In the genomic region with DNA sequence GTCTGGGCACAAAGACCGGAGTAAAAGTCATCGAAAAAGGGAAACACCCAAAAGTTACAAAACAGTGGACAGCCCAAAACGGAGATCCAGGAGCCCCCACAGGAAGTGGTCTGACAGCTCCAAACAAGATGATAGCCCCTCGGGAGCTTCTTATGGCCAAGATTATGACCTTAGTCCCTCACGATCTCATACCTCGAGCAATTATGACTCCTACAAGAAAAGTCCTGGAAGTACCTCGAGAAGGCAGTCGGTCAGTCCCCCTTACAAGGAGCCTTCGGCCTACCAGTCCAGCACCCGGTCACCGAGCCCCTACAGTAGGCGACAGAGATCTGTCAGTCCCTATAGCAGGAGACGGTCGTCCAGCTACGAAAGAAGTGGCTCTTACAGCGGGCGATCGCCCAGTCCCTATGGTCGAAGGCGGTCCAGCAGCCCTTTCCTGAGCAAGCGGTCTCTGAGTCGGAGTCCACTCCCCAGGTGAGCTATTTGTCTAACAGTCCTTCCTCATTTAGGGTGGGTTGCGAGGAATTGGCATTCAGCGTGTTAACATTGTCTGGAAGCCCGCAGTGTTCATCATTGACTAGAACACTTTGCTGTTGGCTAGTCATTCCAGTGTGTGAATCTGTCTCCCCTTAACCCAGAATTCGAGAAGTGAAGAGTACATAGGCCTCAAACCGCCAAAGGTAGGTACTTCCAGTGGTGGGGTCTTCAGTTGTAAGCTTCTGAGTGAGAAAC, we compare ENCODE assay signal across 1 cellular context.
TF ChIP-seq lines count a peak whose summit lies in the region.

No MANE protein-coding gene starts in this region.

TF ChIP-seq in K562, 482 proteins besides CTCF, POLR2A, EP300 and RAD21 (continued from another document):
- TF ChIP-seq FOS (IDR thresholded peaks at IDR 0.05; ENCODE audit: extremely low read depth, insufficient read length) (no peak), LEF1 (IDR thresholded peaks at IDR 0.05) (no peak), ETV6 (IDR thresholded peaks at IDR 0.05; ENCODE audit: borderline replicate concordance in 1 of 2, low read depth in 2 of 2, low read length in 1 of 2) (0 out of 4 replicates have a peak, but pooled peaks of 1 of the 2 experiments have one; percentile 28), ETV6 (CRISPR knock-in tag; IDR thresholded peaks at IDR 0.05; ENCODE audit: borderline replicate concordance) (no peak), NFE2L1 (tag; IDR thresholded peaks at IDR 0.05; ENCODE audit: borderline replicate concordance, low read depth) (no peak), SIN3A (IDR thresholded peaks at IDR 0.05; ENCODE audit: borderline replicate concordance in 2 of 2, control insufficient read depth in 1 of 2, low read depth in 2 of 2, low read length in 2 of 2) (0 out of 4 replicates have a peak, but pooled peaks of 1 of the 2 experiments have one; percentile 43), ZNF445 (CRISPR knock-in tag; IDR thresholded peaks at IDR 0.05; ENCODE audit: low read depth) (no peak), NFE2 (IDR thresholded peaks at IDR 0.05; ENCODE audit: low read depth) (no peak), SRF (CRISPR knock-in tag; IDR thresholded peaks at IDR 0.05) (0 out of 4 replicates have a peak, but pooled peaks of 1 of the 2 experiments have one; percentile 12), HMG20B (CRISPR knock-in tag; IDR thresholded peaks at IDR 0.05) (no peak), ZNF274 (IDR thresholded peaks at IDR 0.05; ENCODE audit: borderline replicate concordance, low read depth, low read length) (no peak), ZBTB1 (CRISPR knock-in tag; IDR thresholded peaks at IDR 0.05; ENCODE audit: borderline replicate concordance, low read depth) (no peak), ESRRB (CRISPR knock-in tag; IDR thresholded peaks at IDR 0.05; ENCODE audit: borderline replicate concordance) (no peak), PTRF (tag; IDR thresholded peaks at IDR 0.05) (no peak), SPI1 (IDR thresholded peaks at IDR 0.05; ENCODE audit: borderline replicate concordance, low read depth, low read length) (0 out of 2 replicates have a peak, but pooled peaks have one; percentile 2), ZNF3 (CRISPR knock-in tag; IDR thresholded peaks at IDR 0.05) (no peak), ZSCAN29 (IDR thresholded peaks at IDR 0.05) (no peak), ZNF133 (CRISPR knock-in tag; IDR thresholded peaks at IDR 0.05) (no peak), ZFX (CRISPR knock-in tag; IDR thresholded peaks at IDR 0.05) (peak; percentile 42), ZSCAN32 (CRISPR knock-in tag; IDR thresholded peaks at IDR 0.05) (no peak), SLC30A9 (CRISPR knock-in tag; IDR thresholded peaks at IDR 0.05) (no peak), PRMT5 (CRISPR knock-in tag; IDR thresholded peaks at IDR 0.05) (0 out of 2 replicates have a peak, but pooled peaks have one; percentile 5), ZNF146 (CRISPR knock-in tag; IDR thresholded peaks at IDR 0.05; ENCODE audit: unreplicated experiment) (no peak), PHF8 (IDR thresholded peaks at IDR 0.05; ENCODE audit: borderline replicate concordance, low read length) (peak; percentile 28; the same call in 1 of the 2 replicates), CSDE1 (IDR thresholded peaks at IDR 0.05) (no peak), C11orf30 (IDR thresholded peaks at IDR 0.05; ENCODE audit: low read depth) (no peak), RBFOX2 (IDR thresholded peaks at IDR 0.05; ENCODE audit: low read depth, low read length) (0 out of 2 replicates have a peak, but pooled peaks have one; percentile 18)
- TF ChIP-seq, protein P1, sequence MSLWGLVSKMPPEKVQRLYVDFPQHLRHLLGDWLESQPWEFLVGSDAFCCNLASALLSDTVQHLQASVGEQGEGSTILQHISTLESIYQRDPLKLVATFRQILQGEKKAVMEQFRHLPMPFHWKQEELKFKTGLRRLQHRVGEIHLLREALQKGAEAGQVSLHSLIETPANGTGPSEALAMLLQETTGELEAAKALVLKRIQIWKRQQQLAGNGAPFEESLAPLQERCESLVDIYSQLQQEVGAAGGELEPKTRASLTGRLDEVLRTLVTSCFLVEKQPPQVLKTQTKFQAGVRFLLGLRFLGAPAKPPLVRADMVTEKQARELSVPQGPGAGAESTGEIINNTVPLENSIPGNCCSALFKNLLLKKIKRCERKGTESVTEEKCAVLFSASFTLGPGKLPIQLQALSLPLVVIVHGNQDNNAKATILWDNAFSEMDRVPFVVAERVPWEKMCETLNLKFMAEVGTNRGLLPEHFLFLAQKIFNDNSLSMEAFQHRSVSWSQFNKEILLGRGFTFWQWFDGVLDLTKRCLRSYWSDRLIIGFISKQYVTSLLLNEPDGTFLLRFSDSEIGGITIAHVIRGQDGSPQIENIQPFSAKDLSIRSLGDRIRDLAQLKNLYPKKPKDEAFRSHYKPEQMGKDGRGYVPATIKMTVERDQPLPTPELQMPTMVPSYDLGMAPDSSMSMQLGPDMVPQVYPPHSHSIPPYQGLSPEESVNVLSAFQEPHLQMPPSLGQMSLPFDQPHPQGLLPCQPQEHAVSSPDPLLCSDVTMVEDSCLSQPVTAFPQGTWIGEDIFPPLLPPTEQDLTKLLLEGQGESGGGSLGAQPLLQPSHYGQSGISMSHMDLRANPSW (CRISPR knock-in tag; IDR thresholded peaks at IDR 0.05): no peak
- TF ChIP-seq, protein P2, sequence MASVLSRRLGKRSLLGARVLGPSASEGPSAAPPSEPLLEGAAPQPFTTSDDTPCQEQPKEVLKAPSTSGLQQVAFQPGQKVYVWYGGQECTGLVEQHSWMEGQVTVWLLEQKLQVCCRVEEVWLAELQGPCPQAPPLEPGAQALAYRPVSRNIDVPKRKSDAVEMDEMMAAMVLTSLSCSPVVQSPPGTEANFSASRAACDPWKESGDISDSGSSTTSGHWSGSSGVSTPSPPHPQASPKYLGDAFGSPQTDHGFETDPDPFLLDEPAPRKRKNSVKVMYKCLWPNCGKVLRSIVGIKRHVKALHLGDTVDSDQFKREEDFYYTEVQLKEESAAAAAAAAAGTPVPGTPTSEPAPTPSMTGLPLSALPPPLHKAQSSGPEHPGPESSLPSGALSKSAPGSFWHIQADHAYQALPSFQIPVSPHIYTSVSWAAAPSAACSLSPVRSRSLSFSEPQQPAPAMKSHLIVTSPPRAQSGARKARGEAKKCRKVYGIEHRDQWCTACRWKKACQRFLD (CRISPR knock-in tag; IDR thresholded peaks at IDR 0.05): no peak
- TF ChIP-seq, protein P3, sequence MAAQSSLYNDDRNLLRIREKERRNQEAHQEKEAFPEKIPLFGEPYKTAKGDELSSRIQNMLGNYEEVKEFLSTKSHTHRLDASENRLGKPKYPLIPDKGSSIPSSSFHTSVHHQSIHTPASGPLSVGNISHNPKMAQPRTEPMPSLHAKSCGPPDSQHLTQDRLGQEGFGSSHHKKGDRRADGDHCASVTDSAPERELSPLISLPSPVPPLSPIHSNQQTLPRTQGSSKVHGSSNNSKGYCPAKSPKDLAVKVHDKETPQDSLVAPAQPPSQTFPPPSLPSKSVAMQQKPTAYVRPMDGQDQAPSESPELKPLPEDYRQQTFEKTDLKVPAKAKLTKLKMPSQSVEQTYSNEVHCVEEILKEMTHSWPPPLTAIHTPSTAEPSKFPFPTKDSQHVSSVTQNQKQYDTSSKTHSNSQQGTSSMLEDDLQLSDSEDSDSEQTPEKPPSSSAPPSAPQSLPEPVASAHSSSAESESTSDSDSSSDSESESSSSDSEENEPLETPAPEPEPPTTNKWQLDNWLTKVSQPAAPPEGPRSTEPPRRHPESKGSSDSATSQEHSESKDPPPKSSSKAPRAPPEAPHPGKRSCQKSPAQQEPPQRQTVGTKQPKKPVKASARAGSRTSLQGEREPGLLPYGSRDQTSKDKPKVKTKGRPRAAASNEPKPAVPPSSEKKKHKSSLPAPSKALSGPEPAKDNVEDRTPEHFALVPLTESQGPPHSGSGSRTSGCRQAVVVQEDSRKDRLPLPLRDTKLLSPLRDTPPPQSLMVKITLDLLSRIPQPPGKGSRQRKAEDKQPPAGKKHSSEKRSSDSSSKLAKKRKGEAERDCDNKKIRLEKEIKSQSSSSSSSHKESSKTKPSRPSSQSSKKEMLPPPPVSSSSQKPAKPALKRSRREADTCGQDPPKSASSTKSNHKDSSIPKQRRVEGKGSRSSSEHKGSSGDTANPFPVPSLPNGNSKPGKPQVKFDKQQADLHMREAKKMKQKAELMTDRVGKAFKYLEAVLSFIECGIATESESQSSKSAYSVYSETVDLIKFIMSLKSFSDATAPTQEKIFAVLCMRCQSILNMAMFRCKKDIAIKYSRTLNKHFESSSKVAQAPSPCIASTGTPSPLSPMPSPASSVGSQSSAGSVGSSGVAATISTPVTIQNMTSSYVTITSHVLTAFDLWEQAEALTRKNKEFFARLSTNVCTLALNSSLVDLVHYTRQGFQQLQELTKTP (IDR thresholded peaks at IDR 0.05; ENCODE audit: low read depth in 1 of 2, partially characterized antibody in 2 of 2): peak in 1 of 2 experiments; percentile 19
- TF ChIP-seq, protein P4, sequence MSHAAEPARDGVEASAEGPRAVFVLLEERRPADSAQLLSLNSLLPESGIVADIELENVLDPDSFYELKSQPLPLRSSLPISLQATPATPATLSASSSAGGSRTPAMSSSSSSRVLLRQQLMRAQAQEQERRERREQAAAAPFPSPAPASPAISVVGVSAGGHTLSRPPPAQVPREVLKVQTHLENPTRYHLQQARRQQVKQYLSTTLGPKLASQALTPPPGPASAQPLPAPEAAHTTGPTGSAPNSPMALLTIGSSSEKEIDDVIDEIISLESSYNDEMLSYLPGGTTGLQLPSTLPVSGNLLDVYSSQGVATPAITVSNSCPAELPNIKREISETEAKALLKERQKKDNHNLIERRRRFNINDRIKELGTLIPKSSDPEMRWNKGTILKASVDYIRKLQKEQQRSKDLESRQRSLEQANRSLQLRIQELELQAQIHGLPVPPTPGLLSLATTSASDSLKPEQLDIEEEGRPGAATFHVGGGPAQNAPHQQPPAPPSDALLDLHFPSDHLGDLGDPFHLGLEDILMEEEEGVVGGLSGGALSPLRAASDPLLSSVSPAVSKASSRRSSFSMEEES (CRISPR knock-in tag; IDR thresholded peaks at IDR 0.05): no peak
- TF ChIP-seq, protein P5, sequence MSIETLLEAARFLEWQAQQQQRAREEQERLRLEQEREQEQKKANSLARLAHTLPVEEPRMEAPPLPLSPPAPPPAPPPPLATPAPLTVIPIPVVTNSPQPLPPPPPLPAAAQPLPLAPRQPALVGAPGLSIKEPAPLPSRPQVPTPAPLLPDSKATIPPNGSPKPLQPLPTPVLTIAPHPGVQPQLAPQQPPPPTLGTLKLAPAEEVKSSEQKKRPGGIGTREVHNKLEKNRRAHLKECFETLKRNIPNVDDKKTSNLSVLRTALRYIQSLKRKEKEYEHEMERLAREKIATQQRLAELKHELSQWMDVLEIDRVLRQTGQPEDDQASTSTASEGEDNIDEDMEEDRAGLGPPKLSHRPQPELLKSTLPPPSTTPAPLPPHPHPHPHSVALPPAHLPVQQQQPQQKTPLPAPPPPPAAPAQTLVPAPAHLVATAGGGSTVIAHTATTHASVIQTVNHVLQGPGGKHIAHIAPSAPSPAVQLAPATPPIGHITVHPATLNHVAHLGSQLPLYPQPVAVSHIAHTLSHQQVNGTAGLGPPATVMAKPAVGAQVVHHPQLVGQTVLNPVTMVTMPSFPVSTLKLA (conservative IDR thresholded peaks at IDR 0.05): no peak
- TF ChIP-seq, protein P6, sequence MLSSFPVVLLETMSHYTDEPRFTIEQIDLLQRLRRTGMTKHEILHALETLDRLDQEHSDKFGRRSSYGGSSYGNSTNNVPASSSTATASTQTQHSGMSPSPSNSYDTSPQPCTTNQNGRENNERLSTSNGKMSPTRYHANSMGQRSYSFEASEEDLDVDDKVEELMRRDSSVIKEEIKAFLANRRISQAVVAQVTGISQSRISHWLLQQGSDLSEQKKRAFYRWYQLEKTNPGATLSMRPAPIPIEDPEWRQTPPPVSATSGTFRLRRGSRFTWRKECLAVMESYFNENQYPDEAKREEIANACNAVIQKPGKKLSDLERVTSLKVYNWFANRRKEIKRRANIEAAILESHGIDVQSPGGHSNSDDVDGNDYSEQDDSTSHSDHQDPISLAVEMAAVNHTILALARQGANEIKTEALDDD (IDR thresholded peaks at IDR 0.05): peak; percentile 42; the same call in 1 of the 2 replicates
- TF ChIP-seq, protein P7, sequence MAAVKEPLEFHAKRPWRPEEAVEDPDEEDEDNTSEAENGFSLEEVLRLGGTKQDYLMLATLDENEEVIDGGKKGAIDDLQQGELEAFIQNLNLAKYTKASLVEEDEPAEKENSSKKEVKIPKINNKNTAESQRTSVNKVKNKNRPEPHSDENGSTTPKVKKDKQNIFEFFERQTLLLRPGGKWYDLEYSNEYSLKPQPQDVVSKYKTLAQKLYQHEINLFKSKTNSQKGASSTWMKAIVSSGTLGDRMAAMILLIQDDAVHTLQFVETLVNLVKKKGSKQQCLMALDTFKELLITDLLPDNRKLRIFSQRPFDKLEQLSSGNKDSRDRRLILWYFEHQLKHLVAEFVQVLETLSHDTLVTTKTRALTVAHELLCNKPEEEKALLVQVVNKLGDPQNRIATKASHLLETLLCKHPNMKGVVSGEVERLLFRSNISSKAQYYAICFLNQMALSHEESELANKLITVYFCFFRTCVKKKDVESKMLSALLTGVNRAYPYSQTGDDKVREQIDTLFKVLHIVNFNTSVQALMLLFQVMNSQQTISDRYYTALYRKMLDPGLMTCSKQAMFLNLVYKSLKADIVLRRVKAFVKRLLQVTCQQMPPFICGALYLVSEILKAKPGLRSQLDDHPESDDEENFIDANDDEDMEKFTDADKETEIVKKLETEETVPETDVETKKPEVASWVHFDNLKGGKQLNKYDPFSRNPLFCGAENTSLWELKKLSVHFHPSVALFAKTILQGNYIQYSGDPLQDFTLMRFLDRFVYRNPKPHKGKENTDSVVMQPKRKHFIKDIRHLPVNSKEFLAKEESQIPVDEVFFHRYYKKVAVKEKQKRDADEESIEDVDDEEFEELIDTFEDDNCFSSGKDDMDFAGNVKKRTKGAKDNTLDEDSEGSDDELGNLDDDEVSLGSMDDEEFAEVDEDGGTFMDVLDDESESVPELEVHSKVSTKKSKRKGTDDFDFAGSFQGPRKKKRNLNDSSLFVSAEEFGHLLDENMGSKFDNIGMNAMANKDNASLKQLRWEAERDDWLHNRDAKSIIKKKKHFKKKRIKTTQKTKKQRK (IDR thresholded peaks at IDR 0.05; ENCODE audit: borderline replicate concordance, low read depth, low read length): no peak
TF ChIP-seq in K562: peak in this region for 11.
